Comparison of ENCODE assay signal across 8 cellular contexts in genomic region chr19:45456500-45456815, GRCh38. TPM values are rescaled to one million over a fixed set of nuclear protein-coding genes. Genes with fewer than 3 reads are reported as not detected.
DNase-seq lines count a peak whose midpoint lies in the region; ATAC-seq and TF ChIP-seq lines count a peak whose summit lies in the region.

No MANE protein-coding gene starts in this region.

- H3K27me3 ChIP-seq in BLaER1, result no peaks in the 10 kb centered on the region
- H3K27me3 ChIP-seq in esophagus (ENCODE audit: control insufficient read depth in 1 of 2, insufficient read depth in 2 of 2, low read length in 2 of 2), result no peaks in the 10 kb centered on the region
- no peaks in the 10 kb centered on the region for H3K27me3 ChIP-seq in parathyroid adenoma (ENCODE audit: control insufficient read depth, insufficient read depth, low read length)

- intact Hi-C loops in OCI-LY7 (cut with micrococcal nuclease; ENCODE audit: unreplicated experiment), result no loop called here

- peak overlapping the region; percentile 72; the same call in 1 of the 2 replicates for H3K27ac ChIP-seq in BLaER1
- H3K27ac ChIP-seq in OCI-LY7 (ENCODE audit: low read depth, low read length, poor library complexity, severe bottlenecking), result no peak overlapping the region
- H3K27ac ChIP-seq in esophagus (ENCODE audit: low read depth in 2 of 2, low read length in 1 of 2), result peak overlapping the region; percentile 73 to 90
- H3K27ac ChIP-seq in parathyroid adenoma, result peak overlapping the region; percentile 75

- peak overlapping the region; percentile 42; the same call in 1 of the 2 replicates for H3K4me3 ChIP-seq in BLaER1
- no peak overlapping the region for H3K4me3 ChIP-seq in OCI-LY7 (ENCODE audit: low read depth, low read length, poor library complexity, severe bottlenecking)
- H3K4me3 ChIP-seq in esophagus (ENCODE audit: low read depth in 1 of 2, low read length in 2 of 2), result no peak overlapping the region
- no peak overlapping the region for H3K4me3 ChIP-seq in parathyroid adenoma (ENCODE audit: low read depth, low read length)

- peak overlapping the region; percentile 90 for H3K4me2 ChIP-seq in BLaER1
- 0 out of 2 replicates have a peak overlapping the region, but pooled peaks have one; percentile 8 for H3K4me2 ChIP-seq in OCI-LY7 (ENCODE audit: low read length)
- no peak overlapping the region for H3K4me2 ChIP-seq in parathyroid adenoma (ENCODE audit: low read length)

- H3K36me3 ChIP-seq in BLaER1 (no peaks in the 10 kb centered on the region), OCI-LY7 (ENCODE audit: insufficient read depth, low read length) (no peaks in the 10 kb centered on the region), esophagus (ENCODE audit: control insufficient read depth in 2 of 2, insufficient read depth in 2 of 2, low read length in 1 of 2) (no peaks in the 10 kb centered on the region), parathyroid adenoma (ENCODE audit: control insufficient read depth, insufficient read depth, low read length) (no peaks in the 10 kb centered on the region)

- no TSS peak for BruUV-seq in OCI-LY7 (replicated peaks; lab: Mats Ljungman, UMichigan)

- H4K20me1 ChIP-seq in BLaER1 (no peaks in the 10 kb centered on the region), OCI-LY7 (ENCODE audit: insufficient read depth, low read length) (no peaks in the 10 kb centered on the region)

- H3K4me1 ChIP-seq in BLaER1 (peaks cover 93% of the 10 kb centered on the region), OCI-LY7 (ENCODE audit: insufficient read depth, low read length, poor library complexity, severe bottlenecking) (peaks cover 62% of the 10 kb centered on the region), esophagus (ENCODE audit: control insufficient read depth in 2 of 2, insufficient read depth in 2 of 2, low read length in 1 of 2) (peaks cover 2 to 10% of the 10 kb centered on the region in 2 donors), parathyroid adenoma (peaks cover 15% of the 10 kb centered on the region)

- POLR2A ChIA-PET in OCI-LY7 (lab: Charles Lee), result interaction anchor here (1.0 to 1.5 kb wide), 2 partner anchors 11 to 13 kb away, joined by 3 to 6 read pairs; partner anchors contain the start of gene FOSB

- WGBS in esophagus, 2 donors, result 47 to 81% methylated on average over 2 of the region's 2 CpGs

- H3K79me2 ChIP-seq in OCI-LY7 (ENCODE audit: insufficient read depth, low read depth, low read length) (no peaks in the 10 kb centered on the region), parathyroid adenoma (no peaks in the 10 kb centered on the region)

- H2AFZ ChIP-seq in OCI-LY7 (ENCODE audit: low read length) (peak overlapping the region; percentile 62; the same call in 1 of the 2 replicates), parathyroid adenoma (peak overlapping the region; percentile 61)

- H3K9ac ChIP-seq in BLaER1 (peak overlapping the region; percentile 45; the same call in 1 of the 2 replicates), parathyroid adenoma (no peak overlapping the region)

- CTCF ChIA-PET in OCI-LY7 (lab: Charles Lee; ENCODE audit: unreplicated experiment), result no interaction called here

- TF ChIP-seq CTCF in OCI-LY7 (conservative IDR thresholded peaks at IDR 0.05; ENCODE audit: low read length) (no peak), parathyroid adenoma (IDR thresholded peaks at IDR 0.05) (no peak)

- H3K9me2 ChIP-seq in OCI-LY7 (ENCODE audit: insufficient read depth, low read length), result no peaks in the 10 kb centered on the region

- ATAC-seq in HG02642 (IDR thresholded peaks at IDR 0.05; ENCODE audit: poor library complexity, unreplicated experiment) (no peak), HG03354 (IDR thresholded peaks at IDR 0.05; ENCODE audit: poor library complexity, severe bottlenecking, unreplicated experiment) (no peak)

- DNase-seq in OCI-LY7 (ENCODE audit: low spot score) (no peak), T1000 (lab: John Stamatoyannopoulos, UW) (no peak), GM03348 (ENCODE audit: low spot score) (no peak)

- H3K9me3 ChIP-seq in BLaER1 (no peaks in the 10 kb centered on the region), OCI-LY7 (ENCODE audit: low read length) (no peaks in the 10 kb centered on the region), esophagus (ENCODE audit: control insufficient read depth in 2 of 2, insufficient read depth in 1 of 2, low read depth in 1 of 2, low read length in 1 of 2) (no peaks in the 10 kb centered on the region), parathyroid adenoma (ENCODE audit: control insufficient read depth, low read length) (no peaks in the 10 kb centered on the region)

RNA-seq across cellular contexts. Expression of gene FOSB, which starts 11.3 kb away (rescaled TPM):
- 1.2 and 2.3 TPM in 2 replicates for total RNA-seq in OCI-LY7 (2014; rRNA removed; shearing (Covaris generic))
- total RNA-seq in OCI-LY7 (2022), result 2.1 and 2.4 TPM in 2 replicates
- polyA plus RNA-seq in esophagus, result 10 to 100 TPM in 1 of 2 donors, 1 to 10 TPM in 1; 1.1 to 13.8 TPM

RNA-seq across cellular contexts. Expression of gene ERCC1, which starts 32.7 kb away (rescaled TPM):
- total RNA-seq in OCI-LY7 (2014; rRNA removed; shearing (Covaris generic)), result 125 and 126 TPM in 2 replicates
- 46.2 and 59.4 TPM in 2 replicates for total RNA-seq in OCI-LY7 (2022)
- 10 to 100 TPM; 33.3 to 33.4 TPM for polyA plus RNA-seq in esophagus

RNA-seq across cellular contexts. Expression of gene RTN2, which starts 40.4 kb away (rescaled TPM):
- 1.5 and 8.6 TPM in 2 replicates for total RNA-seq in OCI-LY7 (2014; rRNA removed; shearing (Covaris generic))
- 7.6 and 9.1 TPM in 2 replicates for total RNA-seq in OCI-LY7 (2022)
- polyA plus RNA-seq in esophagus, result 1 to 10 TPM; 2.4 to 5.1 TPM

RNA-seq across cellular contexts. Expression of gene PPM1N, which starts 41.8 kb away (rescaled TPM):
- 1.4 and 1.6 TPM in 2 replicates for total RNA-seq in OCI-LY7 (2014; rRNA removed; shearing (Covaris generic))
- total RNA-seq in OCI-LY7 (2022), result 2.8 and 2.9 TPM in 2 replicates
- polyA plus RNA-seq in esophagus, result 1 to 10 TPM; 2.3 to 2.5 TPM

RNA-seq across cellular contexts. Expression of gene POLR1G, which starts 50.0 kb away (rescaled TPM):
- 16.3 and 28.0 TPM in 2 replicates for total RNA-seq in OCI-LY7 (2014; rRNA removed; shearing (Covaris generic))
- total RNA-seq in OCI-LY7 (2022), result 8.8 and 10.8 TPM in 2 replicates
- 1 to 10 TPM; 6.3 to 6.8 TPM for polyA plus RNA-seq in esophagus
